25 cellular contexts compared by ENCODE assay signal in the genomic region with DNA sequence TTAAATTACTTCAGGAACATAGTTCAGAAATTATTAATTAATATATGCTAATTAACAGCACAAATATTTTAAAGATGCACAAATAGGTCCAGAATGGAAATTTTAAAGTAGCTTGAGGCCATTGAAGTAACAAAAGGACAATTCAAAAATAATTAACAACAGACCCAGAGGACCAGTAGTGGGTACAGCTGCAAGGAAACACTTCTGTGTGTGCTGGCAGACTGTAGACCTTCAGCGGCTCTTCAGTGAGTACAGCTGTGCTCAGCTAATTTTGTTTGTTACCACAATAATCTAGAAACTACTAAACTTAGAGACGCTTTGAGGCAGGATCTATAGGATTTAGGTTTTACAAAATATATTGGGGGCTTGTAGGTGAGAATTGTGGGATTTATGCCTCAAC.
"Had no signal": no experiment of that assay in that cellular context is flagged by ENCODE, and none has a peak within 500 bp of the region (broad histone marks: within the 10 kb centered on the region; RNA-seq: fewer than 3 reads in every experiment).

No MANE protein-coding gene starts in this region.

- H3K27ac ChIP-seq: HL-60, KMS-11, PC-9, Peyer's patch, SJCRH30 had no signal

- H3K27me3 ChIP-seq: Peyer's patch, SJCRH30 had no signal

- ATAC-seq: K562, SK-N-SH treated with all-trans-retinoic acid at 6 μM for 48 hours had no signal

- H3K4me3 ChIP-seq: K562, PC-9, Peyer's patch, SJCRH30 had no signal

- H2AFZ ChIP-seq: PC-9 had no signal

- H3K9me3 ChIP-seq: Peyer's patch, SJCRH30 had no signal

- H3K4me2 ChIP-seq: KMS-11, PC-9 had no signal

- H3K4me1 ChIP-seq: Peyer's patch, SJCRH30 had no signal

- H3K9ac ChIP-seq: KMS-11 had no signal

- H3K36me3 ChIP-seq: Peyer's patch, SJCRH30 had no signal

- DNase-seq: Kasumi-1, MV-4-11, NCI-H1048, NCI-H1105, NCI-H1417, NCI-H1436 treated with DMSO at 0.1 percent for 48 hours, NCI-H1694, NCI-H187 treated with DMSO at 0.1 percent for 48 hours, NCI-H2029 treated with DMSO at 0.1 percent for 48 hours, NCI-H2171 treated with DMSO at 0.1 percent for 48 hours, NCI-H345, NCI-H446 treated with DMSO at 0.1 percent for 48 hours, NCI-H510A treated with DMSO at 0.1 percent for 48 hours, NCI-H526, NCI-H748 treated with DMSO at 0.1 percent for 48 hours, OCI-M1, PC-9, Peyer's patch, Right ventricle myocardium superior, SJCRH30, T-helper 1 cell had no signal
